ENCODE assay signal across 10 cellular contexts in genomic region chr12:96033549-96034389, GRCh38. TPM values are rescaled to one million over a fixed set of nuclear protein-coding genes. Genes with fewer than 3 reads are reported as not detected.
DNase-seq lines count a peak whose midpoint lies in the region; ATAC-seq, FAIRE-seq and TF ChIP-seq lines count a peak whose summit lies in the region.
"Had no signal": no experiment of that assay in that cellular context is flagged by ENCODE, and none has a peak within 500 bp of the region (broad histone marks: within the 10 kb centered on the region; RNA-seq: fewer than 3 reads in every experiment).

No MANE protein-coding gene starts in this region.

- SMC1A ChIA-PET in GM12878 (lab: Charles Lee; ENCODE audit: uncharacterized antibody, unreplicated experiment) = interaction anchor here (1.0 to 3.5 kb wide), 3 partner anchors 12 to 182 kb away, joined by 3 to 28 read pairs (median 4); no protein-coding TSS in a partner anchor

- WGBS in GM12878 (ENCODE audit: insufficient coverage, insufficient replicate concordance, low lambda C conversion rate, missing lambda C conversion rate) = 84% methylated on average over 7 of the region's 7 CpGs
- WGBS in upper lobe of left lung, 2 donors = 46 to 47% methylated on average over 7 of the region's 7 CpGs

- H3K27me3 ChIP-seq in cardiac muscle cell (no peaks in the 10 kb centered on the region), GM12878 (replicated peaks in 1 of 2; ENCODE audit: control insufficient read depth in 2 of 2, insufficient read depth in 2 of 2, low read length in 1 of 2) (no peaks in the 10 kb centered on the region), left lung (no peaks in the 10 kb centered on the region), upper lobe of left lung (no peaks in the 10 kb centered on the region)

- no peak overlapping the region for H3K9ac ChIP-seq in GM12878 (ENCODE audit: control insufficient read depth, insufficient read depth, low read length)

- peaks cover 3% of the 10 kb centered on the region; the same call in 1 of the 2 replicates for H3K79me2 ChIP-seq in GM12878 (ENCODE audit: control insufficient read depth, insufficient read depth, low read length)

- H3K4me3 Mint-ChIP-seq in type B pancreatic cell = no peak overlapping the region

- no peak for TF ChIP-seq RAD21 in GM12878 (IDR thresholded peaks at IDR 0.05; ENCODE audit: insufficient read depth, low read depth, low read length)

- RAD21 ChIA-PET in GM12878 (lab: Charles Lee; ENCODE audit: unreplicated experiment) = interaction anchor here (1.1 to 2.3 kb wide), 2 partner anchors 13 to 181 kb away, joined by 4 to 5 read pairs; no protein-coding TSS in a partner anchor

- no peak for FAIRE-seq in GM12878 (lab: Jason Lieb, UNC)

- no peaks in the 10 kb centered on the region for H3K36me3 Mint-ChIP-seq in type B pancreatic cell

- no peaks in the 10 kb centered on the region for H4K20me1 ChIP-seq in GM12878 (ENCODE audit: control insufficient read depth, insufficient read depth)

- POLR2A ChIA-PET in GM12878 (lab: Charles Lee) = interaction anchor here (1.6 kb wide), 1 partner anchor 13 kb away, joined by 5 read pairs; no protein-coding TSS in a partner anchor

- TF ChIP-seq CTCF in cardiac muscle cell (IDR thresholded peaks at IDR 0.05; ENCODE audit: low read depth, low read length) (no peak), GM12878 (IDR thresholded peaks at IDR 0.05 in 2 of 3, conservative IDR thresholded peaks at IDR 0.05 in 1 of 3; ENCODE audit: control insufficient read depth in 2 of 3, extremely low read depth in 1 of 3, insufficient read depth in 1 of 3, low read depth in 3 of 3, low read length in 3 of 3) (no peak), left lung (IDR thresholded peaks at IDR 0.05) (no peak), upper lobe of left lung (IDR thresholded peaks at IDR 0.05) (no peak), type B pancreatic cell (conservative IDR thresholded peaks at IDR 0.05) (no peak)

- H3K27ac Mint-ChIP-seq in type B pancreatic cell = no peak overlapping the region

- CTCF ChIA-PET in GM12878 (lab: Yijun Ruan, JAX) = interaction anchor here (1.2 to 3.6 kb wide), 4 partner anchors 13 to 483 kb away, joined by 3 to 14 read pairs (median 10); no protein-coding TSS in a partner anchor

- no peaks in the 10 kb centered on the region for H3K27me3 Mint-ChIP-seq in type B pancreatic cell

- H3K36me3 ChIP-seq in cardiac muscle cell (no peaks in the 10 kb centered on the region), GM12878 (ENCODE audit: control insufficient read depth in 2 of 2, insufficient read depth in 2 of 2, low read length in 1 of 2) (no peaks in the 10 kb centered on the region), left lung (peaks cover 0 to 1% of the 10 kb centered on the region in 2 donors), upper lobe of left lung (no peaks in the 10 kb centered on the region)

- H3K27ac ChIP-seq in cardiac muscle cell = peak overlapping the region; percentile 55
- no peak overlapping the region for H3K27ac ChIP-seq in GM12878 (ENCODE audit: control insufficient read depth, insufficient read depth)
- H3K27ac ChIP-seq in left lung = peak overlapping the region; percentile 85 to 94
- peak overlapping the region in 3 of 4 donors; percentile 87 to 97 (median 89) for H3K27ac ChIP-seq in upper lobe of left lung

- no peak for ATAC-seq in left cardiac atrium
- ATAC-seq in GM12878 = no peak
- no peak for ATAC-seq in left lung
- ATAC-seq in upper lobe of left lung (ENCODE audit: low FRiP score in 2 of 2) = no peak
- ATAC-seq in GM18907 (IDR thresholded peaks at IDR 0.05; ENCODE audit: unreplicated experiment) = no peak

- H3K4me1 ChIP-seq in cardiac muscle cell (ENCODE audit: low read depth) (peaks cover 14% of the 10 kb centered on the region), GM12878 (ENCODE audit: control insufficient read depth, insufficient read depth, low read length) (peaks cover 4% of the 10 kb centered on the region; the same call in 1 of the 2 replicates), left lung (peaks cover 8 to 69% of the 10 kb centered on the region in 2 donors), upper lobe of left lung (peaks cover 15 to 45% (median 26%) of the 10 kb centered on the region in 4 donors)

- no peak for TF ChIP-seq POLR2A in GM12878 (IDR thresholded peaks at IDR 0.05; ENCODE audit: low read depth, low read length)
- TF ChIP-seq POLR2A in upper lobe of left lung (IDR thresholded peaks at IDR 0.05) = no peak

- no peaks in the 10 kb centered on the region for H3K9me3 Mint-ChIP-seq in type B pancreatic cell

- H3K4me3 ChIP-seq in cardiac muscle cell (peak overlapping the region; percentile 74), GM12878 (peak overlapping the region; percentile 77), left lung (peak overlapping the region; percentile 91 to 98), upper lobe of left lung (peak overlapping the region in 3 of 4 donors; percentile 77 to 95 (median 80))

- BruUV-seq in GM12878 (replicated peaks; lab: Mats Ljungman, UMichigan) = TSS peak; percentile 52

- in situ Hi-C loops in GM12878 (cut with MboI) = no loop called here

- no peaks in the 10 kb centered on the region for H3K9me3 ChIP-seq in cardiac muscle cell (ENCODE audit: low read depth)
- H3K9me3 ChIP-seq in GM12878 (replicated peaks; ENCODE audit: control insufficient read depth, insufficient read depth, low read length) = no peaks in the 10 kb centered on the region
- H3K9me3 ChIP-seq in left lung = no peaks in the 10 kb centered on the region
- no peaks in the 10 kb centered on the region for H3K9me3 ChIP-seq in upper lobe of left lung

- H3K4me1 Mint-ChIP-seq in type B pancreatic cell (ENCODE audit: unreplicated experiment) = peaks cover 15% of the 10 kb centered on the region

- no peak for DNase-seq in cardiac muscle cell (ENCODE audit: low read depth in 1 of 2, low spot score in 1 of 2)
- DNase-seq in left cardiac atrium = no peak
- no peak for DNase-seq in GM12878 (ENCODE audit: low read depth, low spot score)
- no peak for DNase-seq in left lung
- no peak for DNase-seq in upper lobe of left lung
- DNase-seq in type B pancreatic cell (ENCODE audit: extremely low spot score, unreplicated experiment) = no peak
- no peak for DNase-seq in AML-193 (lab: John Stamatoyannopoulos, UW)
- DNase-seq: activated gamma-delta T cell, NCI-H187 treated with DMSO at 0.1 percent for 48 hours had no signal

- no peak for TF ChIP-seq EP300 in GM12878 (IDR thresholded peaks at IDR 0.05; ENCODE audit: borderline replicate concordance in 1 of 2, control insufficient read depth in 1 of 2, low read depth in 2 of 2, low read length in 2 of 2)
- no peak for TF ChIP-seq EP300 in upper lobe of left lung (IDR thresholded peaks at IDR 0.05)

- intact Hi-C loops in left cardiac atrium (cut with DNase I) (no loop called here), GM12878 (cut with micrococcal nuclease; ENCODE audit: unreplicated experiment) (loop anchor here (2.0 to 10.0 kb wide), 2 partner anchors 13 to 371 kb away; partner anchors contain the start of gene CDK17), left lung (cut with DNase I) (no loop called here)

- no peak overlapping the region for H2AFZ ChIP-seq in GM12878 (ENCODE audit: control insufficient read depth, low read depth, low read length)

- peak overlapping the region; percentile 91 for H3K4me2 ChIP-seq in GM12878 (ENCODE audit: control insufficient read depth, insufficient read depth)

RNA-seq across cellular contexts. Expression of gene LTA4H, which starts 1.6 kb away (rescaled TPM):
- total RNA-seq in cardiac muscle cell = 76.6 and 109 TPM in 2 replicates
- 64.6 and 108 TPM in 2 replicates for polyA plus RNA-seq in cardiac muscle cell
- 10 to 100 TPM; 35.3 to 40.3 TPM for total RNA-seq in left cardiac atrium
- 71.3 and 74.8 TPM in 2 replicates for total RNA-seq in GM12878 (2013; cell fraction: nucleolus; rRNA removed)
- 46.5 and 55.0 TPM in 2 replicates for total RNA-seq in GM12878 (2014; rRNA removed)
- 63.1 and 63.4 TPM in 2 replicates for total RNA-seq in GM12878 (2014; rRNA removed; fragmentation: Illumina TruSeq; extraction: Trizol)
- 44.7 and 45.9 TPM in 2 replicates for total RNA-seq in GM12878 (2021)
- 52.2 TPM for polyA plus RNA-seq in GM12878 (2011; ENCODE audit: low read depth)
- polyA plus RNA-seq in GM12878 (2011; rRNA removed) = 106 and 161 TPM in 2 replicates
- 52.3 and 64.6 TPM in 2 replicates for polyA plus RNA-seq in GM12878 (2011; cell fraction: cytosol; rRNA removed)
- polyA plus RNA-seq in GM12878 (2011; cell fraction: nucleus; rRNA removed) = 90.6 and 95.0 TPM in 2 replicates
- 50.1 and 69.9 TPM in 2 replicates for polyA plus RNA-seq in GM12878 (2012)
- polyA plus RNA-seq in GM12878 (2014; fragmentation: Illumina TruSeq; extraction: Trizol) = 73.6 and 99.5 TPM in 2 replicates
- polyA plus RNA-seq in GM12878 (2014; fragmentation: Nextera tagmentation; extraction: Ambion mirVana) = 10 to 100 TPM; 47.2 to 47.4 TPM
- 47.6 and 51.3 TPM in 2 replicates for polyA plus RNA-seq in GM12878 (2014; rRNA removed)
- 10 to 100 TPM; 43.9 to 45.9 TPM for polyA plus RNA-seq in GM12878 (2016; fragmentation: Nextera tagmentation; extraction: Ambion mirVana)
- 66.8 and 77.6 TPM in 2 replicates for polyA minus RNA-seq in GM12878 (2011; rRNA and poly(A)+ RNA removed)
- polyA minus RNA-seq in GM12878 (2011; cell fraction: cytosol; rRNA and poly(A)+ RNA removed) = 23.9 and 33.9 TPM in 2 replicates
- 34.6 and 40.8 TPM in 2 replicates for polyA minus RNA-seq in GM12878 (2011; cell fraction: nucleus; rRNA and poly(A)+ RNA removed)
- total RNA-seq in left lung = 100 to 1,000 TPM; 201 to 227 TPM
- total RNA-seq in upper lobe of left lung = 100 to 1,000 TPM; 110 to 314 (median 254) TPM
- 68.1 and 117 TPM in 2 replicates for total RNA-seq in type B pancreatic cell (ENCODE audit: low replicate concordance)

RNA-seq across cellular contexts. Expression of gene HAL, which starts 37.6 kb away (rescaled TPM):
- not detected in 2 replicates for total RNA-seq in cardiac muscle cell
- not detected in 2 replicates for polyA plus RNA-seq in cardiac muscle cell
- total RNA-seq in left cardiac atrium = under 1 TPM; 0.26 to 0.27 TPM
- total RNA-seq in GM12878 (2013; cell fraction: nucleolus; rRNA removed) = 0.35 and 0.76 TPM in 2 replicates
- total RNA-seq in GM12878 (2014; rRNA removed) = 0.45 TPM in 1 of 2 replicates, not detected in the other
- 0.04 TPM in 1 of 2 replicates, not detected in the other for total RNA-seq in GM12878 (2014; rRNA removed; fragmentation: Illumina TruSeq; extraction: Trizol)
- total RNA-seq in GM12878 (2021) = 0.11 and 0.18 TPM in 2 replicates
- polyA plus RNA-seq in GM12878 (2011; ENCODE audit: low read depth) = 0.09 TPM
- polyA plus RNA-seq in GM12878 (2011; rRNA removed) = 0.10 and 0.14 TPM in 2 replicates
- polyA plus RNA-seq in GM12878 (2011; cell fraction: cytosol; rRNA removed) = 0.08 and 0.52 TPM in 2 replicates
- polyA plus RNA-seq in GM12878 (2011; cell fraction: nucleus; rRNA removed) = 0.69 and 2.1 TPM in 2 replicates
- polyA plus RNA-seq in GM12878 (2012) = 0.08 TPM in 2 replicates
- polyA plus RNA-seq in GM12878 (2014; fragmentation: Illumina TruSeq; extraction: Trizol) = 0.06 and 0.52 TPM in 2 replicates
- polyA plus RNA-seq in GM12878 (2014; fragmentation: Nextera tagmentation; extraction: Ambion mirVana) = under 1 TPM; 0.08 to 0.13 TPM
- 0.13 and 0.38 TPM in 2 replicates for polyA plus RNA-seq in GM12878 (2014; rRNA removed)
- under 1 TPM in 1 of 2 experiments, not detected in 1; 0.19 TPM for polyA plus RNA-seq in GM12878 (2016; fragmentation: Nextera tagmentation; extraction: Ambion mirVana)
- 0.07 and 0.52 TPM in 2 replicates for polyA minus RNA-seq in GM12878 (2011; rRNA and poly(A)+ RNA removed)
- not detected in 2 replicates for polyA minus RNA-seq in GM12878 (2011; cell fraction: cytosol; rRNA and poly(A)+ RNA removed)
- polyA minus RNA-seq in GM12878 (2011; cell fraction: nucleus; rRNA and poly(A)+ RNA removed) = 0.85 and 3.6 TPM in 2 replicates
- 1 to 10 TPM; 1.1 to 7.1 TPM for total RNA-seq in left lung
- 10 to 100 TPM in 1 of 6 donors, 1 to 10 TPM in 5; 3.0 to 11.5 (median 5.2) TPM for total RNA-seq in upper lobe of left lung
- 2.1 and 3.8 TPM in 2 replicates for total RNA-seq in type B pancreatic cell (ENCODE audit: low replicate concordance)
